ENCODE assay signal across 1 cellular context in genomic region chr1:33338495-33339211, GRCh38.
TF ChIP-seq lines count a peak whose summit lies in the region.

No MANE protein-coding gene starts in this region.

TF ChIP-seq in HepG2, 621 proteins besides CTCF, POLR2A, EP300 and RAD21 (continued from another document):
- TF ChIP-seq, protein P1, sequence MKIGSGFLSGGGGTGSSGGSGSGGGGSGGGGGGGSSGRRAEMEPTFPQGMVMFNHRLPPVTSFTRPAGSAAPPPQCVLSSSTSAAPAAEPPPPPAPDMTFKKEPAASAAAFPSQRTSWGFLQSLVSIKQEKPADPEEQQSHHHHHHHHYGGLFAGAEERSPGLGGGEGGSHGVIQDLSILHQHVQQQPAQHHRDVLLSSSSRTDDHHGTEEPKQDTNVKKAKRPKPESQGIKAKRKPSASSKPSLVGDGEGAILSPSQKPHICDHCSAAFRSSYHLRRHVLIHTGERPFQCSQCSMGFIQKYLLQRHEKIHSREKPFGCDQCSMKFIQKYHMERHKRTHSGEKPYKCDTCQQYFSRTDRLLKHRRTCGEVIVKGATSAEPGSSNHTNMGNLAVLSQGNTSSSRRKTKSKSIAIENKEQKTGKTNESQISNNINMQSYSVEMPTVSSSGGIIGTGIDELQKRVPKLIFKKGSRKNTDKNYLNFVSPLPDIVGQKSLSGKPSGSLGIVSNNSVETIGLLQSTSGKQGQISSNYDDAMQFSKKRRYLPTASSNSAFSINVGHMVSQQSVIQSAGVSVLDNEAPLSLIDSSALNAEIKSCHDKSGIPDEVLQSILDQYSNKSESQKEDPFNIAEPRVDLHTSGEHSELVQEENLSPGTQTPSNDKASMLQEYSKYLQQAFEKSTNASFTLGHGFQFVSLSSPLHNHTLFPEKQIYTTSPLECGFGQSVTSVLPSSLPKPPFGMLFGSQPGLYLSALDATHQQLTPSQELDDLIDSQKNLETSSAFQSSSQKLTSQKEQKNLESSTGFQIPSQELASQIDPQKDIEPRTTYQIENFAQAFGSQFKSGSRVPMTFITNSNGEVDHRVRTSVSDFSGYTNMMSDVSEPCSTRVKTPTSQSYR (CRISPR knock-in tag; IDR thresholded peaks at IDR 0.05; ENCODE audit: borderline replicate concordance), result peak; percentile 67
- TF ChIP-seq RBM22 (optimal IDR thresholded peaks at IDR 0.05; ENCODE audit: low read length) (peak; percentile 7), ZSCAN25 (CRISPR knock-in tag; IDR thresholded peaks at IDR 0.05) (no peak), NCOA2 (CRISPR knock-in tag; IDR thresholded peaks at IDR 0.05) (0 out of 2 replicates have a peak, but pooled peaks have one; percentile 7), ZNF747 (CRISPR knock-in tag; IDR thresholded peaks at IDR 0.05; ENCODE audit: borderline replicate concordance) (no peak)
